Comparison of ENCODE assay signal across 7 cellular contexts in genomic region chr15:90667755-90668345, GRCh38. TPM values are rescaled to one million over a fixed set of nuclear protein-coding genes. Genes with fewer than 3 reads are reported as not detected.
DNase-seq lines count a peak whose midpoint lies in the region; ATAC-seq, FAIRE-seq and TF ChIP-seq lines count a peak whose summit lies in the region.
"Not testable (repeated sequence)": the region's sequence is repeated elsewhere in the genome, so short reads cannot be mapped to it uniquely, and the experiment has no call there.

No MANE protein-coding gene starts in this region.

- H3K4me1 ChIP-seq in DOHH2 (ENCODE audit: control insufficient read depth, low read length) (peaks cover 63% of the 10 kb centered on the region), PC-9 (replicated peaks; ENCODE audit: insufficient read depth) (peaks cover 31% of the 10 kb centered on the region), GM12878 (ENCODE audit: control insufficient read depth, insufficient read depth, low read length) (peaks cover 39% of the 10 kb centered on the region)
- H3K4me1 ChIP-seq in HEK293 (ENCODE audit: control insufficient read depth, insufficient read depth, low read length); SK-N-SH (ENCODE audit: control insufficient read depth in 1 of 2, insufficient read depth in 2 of 2, low read depth in 1 of 2, low read length in 1 of 2); kidney (ENCODE audit: control insufficient read depth in 1 of 2, insufficient read depth in 1 of 2, low read depth in 1 of 2, low read length in 2 of 2): not testable (repeated sequence)

- not testable (repeated sequence) for TF ChIP-seq POLR2A in GM12878 (IDR thresholded peaks at IDR 0.05; ENCODE audit: low read depth, low read length)

- H3K36me3 ChIP-seq in DOHH2 (ENCODE audit: control insufficient read depth, low read length), result peaks cover 14% of the 10 kb centered on the region
- H3K36me3 ChIP-seq in HEK293 (ENCODE audit: control insufficient read depth in 2 of 2, insufficient read depth in 1 of 2, low read length in 2 of 2); PC-9 (ENCODE audit: low read depth); SK-N-SH (replicated peaks in 1 of 2; ENCODE audit: control insufficient read depth in 1 of 2, insufficient read depth in 2 of 2, low read length in 1 of 2); GM12878 (ENCODE audit: control insufficient read depth in 2 of 2, insufficient read depth in 2 of 2, low read length in 1 of 2); kidney (ENCODE audit: control insufficient read depth in 1 of 2, insufficient read depth in 2 of 2, low read length in 2 of 2): not testable (repeated sequence)

- H4K20me1 ChIP-seq in DOHH2 (ENCODE audit: control insufficient read depth, insufficient read depth, low read depth, low read length); PC-9 (ENCODE audit: insufficient read depth); SK-N-SH (ENCODE audit: insufficient read depth); GM12878 (ENCODE audit: control insufficient read depth, insufficient read depth): not testable (repeated sequence)

- H3K9ac ChIP-seq in SK-N-SH; kidney (ENCODE audit: low read length in 2 of 2): not testable (repeated sequence)
- peak overlapping the region; percentile 100 for H3K9ac ChIP-seq in GM12878 (ENCODE audit: control insufficient read depth, insufficient read depth, low read length)

- ATAC-seq in GM12878, sciatic nerve: not testable (repeated sequence)

- peak; percentile 72 for FAIRE-seq in GM12878 (lab: Jason Lieb, UNC)
- FAIRE-seq in kidney (lab: Jason Lieb, UNC), result not testable (repeated sequence)

- CTCF ChIA-PET in HEK293 (lab: Yijun Ruan, JAX) (interaction anchor here (0.6 to 1.3 kb wide), 5 partner anchors 11 to 121 kb away, joined by 3 to 4 read pairs (median 3); no protein-coding TSS in a partner anchor), PC-9 (lab: Charles Lee) (interaction anchor here (0.8 kb wide), 1 partner anchor 374 kb away, joined by 3 read pairs; no protein-coding TSS in a partner anchor), SK-N-SH (lab: Yijun Ruan, JAX) (interaction anchor here (0.6 to 1.1 kb wide), 4 partner anchors 10 to 366 kb away, joined by 3 read pairs; no protein-coding TSS in a partner anchor), GM12878 (lab: Yijun Ruan, JAX) (interaction anchor here (0.7 to 4.5 kb wide), 7 partner anchors 9 to 264 kb away, joined by 3 to 21 read pairs (median 5); partner anchors contain the start of gene HDDC3)

- RAD21 ChIA-PET in GM12878 (lab: Charles Lee; ENCODE audit: unreplicated experiment), result interaction anchor here (0.8 to 5.8 kb wide), 3 partner anchors 17 to 54 kb away, joined by 3 to 52 read pairs (median 24); no protein-coding TSS in a partner anchor

- 0 out of 2 replicates have a peak overlapping the region, but pooled peaks have one; percentile 23 for H2AFZ ChIP-seq in PC-9
- H2AFZ ChIP-seq in SK-N-SH (ENCODE audit: low read depth); GM12878 (ENCODE audit: control insufficient read depth, low read depth, low read length): not testable (repeated sequence)

- peaks cover 23% of the 10 kb centered on the region for H3K79me2 ChIP-seq in DOHH2 (ENCODE audit: control insufficient read depth, low read length)
- not testable (repeated sequence) for H3K79me2 ChIP-seq in PC-9 (ENCODE audit: low read depth); SK-N-SH (ENCODE audit: insufficient read depth)
- peaks cover 30% of the 10 kb centered on the region for H3K79me2 ChIP-seq in GM12878 (ENCODE audit: control insufficient read depth, insufficient read depth, low read length)

- not testable (repeated sequence) for TF ChIP-seq RAD21 in SK-N-SH (IDR thresholded peaks at IDR 0.05; ENCODE audit: low read length); GM12878 (IDR thresholded peaks at IDR 0.05; ENCODE audit: insufficient read depth, low read depth, low read length)

- not testable (repeated sequence) for TF ChIP-seq EP300 in SK-N-SH (IDR thresholded peaks at IDR 0.05; ENCODE audit: borderline replicate concordance in 1 of 2, low read depth in 1 of 2, low read length in 1 of 2); GM12878 (IDR thresholded peaks at IDR 0.05; ENCODE audit: borderline replicate concordance in 1 of 2, control insufficient read depth in 1 of 2, low read depth in 2 of 2, low read length in 2 of 2)

- SMC1A ChIA-PET in GM12878 (lab: Charles Lee; ENCODE audit: uncharacterized antibody, unreplicated experiment), result interaction anchor here (1.4 to 11.0 kb wide), 5 partner anchors 9 to 18 kb away, joined by 5 to 112 read pairs (median 9); no protein-coding TSS in a partner anchor

- not testable (repeated sequence) for TF ChIP-seq CTCF in DOHH2 (IDR thresholded peaks at IDR 0.05; ENCODE audit: low read depth, low read length, poor library complexity, severe bottlenecking); HEK293 (tag by site-specific recombination; IDR thresholded peaks at IDR 0.05); PC-9 (conservative IDR thresholded peaks at IDR 0.05); SK-N-SH (IDR thresholded peaks at IDR 0.05); GM12878 (IDR thresholded peaks at IDR 0.05 in 2 of 3, conservative IDR thresholded peaks at IDR 0.05 in 1 of 3; ENCODE audit: control insufficient read depth in 2 of 3, extremely low read depth in 1 of 3, insufficient read depth in 1 of 3, low read depth in 3 of 3, low read length in 3 of 3); kidney (IDR thresholded peaks at IDR 0.05; ENCODE audit: borderline replicate concordance, extremely low read depth, insufficient read depth)

- H3K9me3 ChIP-seq in DOHH2 (ENCODE audit: control insufficient read depth, insufficient read depth, low read length); HEK293 (ENCODE audit: control insufficient read depth, insufficient read depth, low read depth, low read length); PC-9 (ENCODE audit: insufficient read depth, low read depth); SK-N-SH; GM12878 (replicated peaks; ENCODE audit: control insufficient read depth, insufficient read depth, low read length); kidney (ENCODE audit: control insufficient read depth in 1 of 2, low read length in 2 of 2): not testable (repeated sequence)

- not testable (repeated sequence) for H3K9me2 ChIP-seq in DOHH2 (replicated peaks; ENCODE audit: control insufficient read depth, low read length); PC-9 (ENCODE audit: insufficient read depth); SK-N-SH

- 94% methylated on average over 7 of the region's 7 CpGs for WGBS in SK-N-SH (ENCODE audit: low lambda C conversion rate)
- 29% methylated on average over 7 of the region's 7 CpGs for WGBS in GM12878 (ENCODE audit: insufficient coverage, insufficient replicate concordance, low lambda C conversion rate, missing lambda C conversion rate)

- peaks cover 41% of the 10 kb centered on the region for H3F3A ChIP-seq in DOHH2 (ENCODE audit: control insufficient read depth, insufficient read depth)
- peaks cover 15% of the 10 kb centered on the region; the same call in 1 of the 2 replicates for H3F3A ChIP-seq in PC-9 (ENCODE audit: insufficient read depth, low read depth)
- H3F3A ChIP-seq in SK-N-SH (replicated peaks; ENCODE audit: insufficient read depth), result peaks cover 14% of the 10 kb centered on the region

- not testable (repeated sequence) for H3K27me3 ChIP-seq in DOHH2 (ENCODE audit: control insufficient read depth, low read length); PC-9 (ENCODE audit: insufficient read depth, low read depth); SK-N-SH (ENCODE audit: insufficient read depth); GM12878 (replicated peaks in 1 of 2; ENCODE audit: control insufficient read depth in 2 of 2, insufficient read depth in 2 of 2, low read length in 1 of 2)

- in situ Hi-C loops in GM12878 (cut with MboI), result not testable (repeated sequence)

- BruUV-seq in PC-9 (replicated peaks; lab: Mats Ljungman, UMichigan); GM12878 (replicated peaks; lab: Mats Ljungman, UMichigan): not testable (repeated sequence)

- peak overlapping the region; percentile 95 for H3K4me2 ChIP-seq in DOHH2 (ENCODE audit: low read length)
- peak overlapping the region; percentile 44; the same call in 1 of the 2 replicates for H3K4me2 ChIP-seq in PC-9
- 0 out of 2 replicates have a peak overlapping the region, but pooled peaks have one; percentile 4 for H3K4me2 ChIP-seq in SK-N-SH
- peak overlapping the region; percentile 24 for H3K4me2 ChIP-seq in GM12878 (ENCODE audit: control insufficient read depth, insufficient read depth)

- intact Hi-C loops in PC-9 (cut with micrococcal nuclease; ENCODE audit: unreplicated experiment), result loop anchor here (5.0 kb wide), 1 partner anchor 1969 kb away; no protein-coding TSS in a partner anchor
- intact Hi-C loops in GM12878 (cut with micrococcal nuclease; ENCODE audit: unreplicated experiment); kidney (cut with DNase I); sciatic nerve (cut with DNase I): not testable (repeated sequence)

- not testable (repeated sequence) for H3K4me3 ChIP-seq in DOHH2 (ENCODE audit: low read length); HEK293 (ENCODE audit: low read depth, low read length); PC-9; SK-N-SH (ENCODE audit: low read depth in 2 of 2, low read length in 1 of 2); kidney (ENCODE audit: low read length in 2 of 2)
- H3K4me3 ChIP-seq in GM12878, result 0 out of 2 replicates have a peak overlapping the region, but pooled peaks have one; percentile 24

- not testable (repeated sequence) for DNase-seq in PC-9; SK-N-SH; GM12878 (ENCODE audit: low read depth, low spot score)
- peak; percentile 10 for DNase-seq in kidney
- peak; percentile 17 for DNase-seq in sciatic nerve (ENCODE audit: low spot score)

- H3K27ac ChIP-seq in DOHH2 (ENCODE audit: low read depth, low read length) (peak overlapping the region; percentile 99; the same call in 1 of the 2 replicates), PC-9 (peak overlapping the region; percentile 52), GM12878 (ENCODE audit: control insufficient read depth, insufficient read depth) (peak overlapping the region; percentile 100)
- not testable (repeated sequence) for H3K27ac ChIP-seq in HEK293 (ENCODE audit: extremely low read depth, low read depth, low read length); SK-N-SH (ENCODE audit: low read depth in 2 of 2, low read length in 1 of 2); kidney (ENCODE audit: low read depth in 2 of 2, low read length in 2 of 2)

- POLR2A ChIA-PET in HEK293 (lab: Yijun Ruan, JAX), result interaction anchor here (0.6 to 0.7 kb wide), 2 partner anchors 117 to 397 kb away, joined by 3 to 5 read pairs; no protein-coding TSS in a partner anchor
- POLR2A ChIA-PET in PC-9 (lab: Charles Lee; ENCODE audit: unreplicated experiment); SK-N-SH (lab: Yijun Ruan, JAX): not testable (repeated sequence)
- POLR2A ChIA-PET in GM12878 (lab: Charles Lee), result interaction anchor here (0.5 to 4.9 kb wide), 6 partner anchors 9 to 606 kb away, joined by 3 to 75 read pairs (median 4); no protein-coding TSS in a partner anchor

RNA-seq across cellular contexts. Expression of gene BLM, which starts 49.3 kb away (rescaled TPM):
- total RNA-seq in PC-9 (2021) (15.1 and 19.1 TPM in 2 replicates), GM12878 (2014; rRNA removed) (47.8 and 65.9 TPM in 2 replicates), GM12878 (2014; rRNA removed; fragmentation: Illumina TruSeq; extraction: Trizol) (68.4 and 71.7 TPM in 2 replicates), GM12878 (2021) (48.1 and 48.2 TPM in 2 replicates), kidney (2.8 TPM), sciatic nerve (0.85 TPM)
- polyA plus RNA-seq in SK-N-SH (2012; rRNA removed) (2.7 and 2.9 TPM in 2 replicates), GM12878 (2011; rRNA removed) (23.0 and 34.7 TPM in 2 replicates), GM12878 (2014; fragmentation: Illumina TruSeq; extraction: Trizol) (49.3 and 62.5 TPM in 2 replicates), GM12878 (2014; fragmentation: Nextera tagmentation; extraction: Ambion mirVana) (10 to 100 TPM; 25.3 to 28.2 TPM), GM12878 (2014; rRNA removed) (34.6 and 42.3 TPM in 2 replicates), GM12878 (2016; fragmentation: Nextera tagmentation; extraction: Ambion mirVana) (10 to 100 TPM; 41.9 to 45.5 TPM), kidney (ENCODE audit: insufficient read depth, low read depth, low replicate concordance) (1.1 TPM)
- polyA plus RNA-seq in SK-N-SH (2012; cell fraction: cytosol; rRNA removed), result 2.0 and 2.3 TPM in 2 replicates
- 2.8 and 4.2 TPM in 2 replicates for polyA plus RNA-seq in SK-N-SH (2012; cell fraction: nucleus; rRNA removed)
- total RNA-seq in GM12878 (2013; cell fraction: nucleolus; rRNA removed), result 46.6 and 51.1 TPM in 2 replicates
- 14.3 TPM for polyA plus RNA-seq in GM12878 (2011; ENCODE audit: low read depth)
- polyA plus RNA-seq in GM12878 (2011; cell fraction: cytosol; rRNA removed), result 13.1 and 15.1 TPM in 2 replicates
- 22.6 and 29.1 TPM in 2 replicates for polyA plus RNA-seq in GM12878 (2011; cell fraction: nucleus; rRNA removed)
- polyA plus RNA-seq in GM12878 (2012), result 28.7 and 29.9 TPM in 2 replicates
- polyA minus RNA-seq in GM12878 (2011; rRNA and poly(A)+ RNA removed), result 42.4 and 53.2 TPM in 2 replicates
- polyA minus RNA-seq in GM12878 (2011; cell fraction: cytosol; rRNA and poly(A)+ RNA removed), result 6.0 and 13.4 TPM in 2 replicates
- 8.2 and 12.5 TPM in 2 replicates for polyA minus RNA-seq in GM12878 (2011; cell fraction: nucleus; rRNA and poly(A)+ RNA removed)

Comparison
In these comparisons a context has a peak if more than half of its experiments do, and no peak if none do; other contexts are left out.
1. H3K4me2 ChIP-seq: peak in every context shown above with its lines; median percentile 95 in DOHH2; 44 in PC-9; 24 in GM12878; 4 in SK-N-SH.